8 cellular contexts compared by ENCODE assay signal in the genomic region with DNA sequence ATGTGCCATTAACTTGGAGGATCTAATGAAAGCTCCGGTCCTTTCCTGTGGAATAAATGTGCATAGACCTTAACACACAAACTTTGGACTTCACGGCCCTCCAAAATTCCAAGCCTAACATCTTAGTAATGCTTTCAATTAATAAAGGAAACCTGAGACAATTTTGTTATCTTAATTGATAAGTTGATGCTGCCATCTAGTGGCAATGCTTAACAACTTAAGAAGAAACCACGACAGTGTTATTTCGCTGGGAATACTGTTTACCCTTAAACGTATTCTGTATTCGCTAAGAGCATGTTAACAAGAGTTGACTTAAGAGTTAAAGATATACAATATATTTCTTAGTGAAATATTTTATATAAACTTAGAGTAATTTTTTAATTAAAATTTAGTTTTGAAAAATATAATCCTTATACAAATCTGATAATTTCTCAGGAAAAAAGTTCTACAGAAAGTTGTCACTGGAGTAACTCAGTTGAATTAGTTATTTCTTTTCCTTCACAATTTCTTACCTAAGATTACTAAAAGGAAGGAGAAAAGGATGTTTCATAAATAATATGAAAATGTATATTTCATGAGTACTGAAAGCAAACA. TPM values are rescaled to one million over a fixed set of nuclear protein-coding genes. Genes with fewer than 3 reads are reported as not detected.
DNase-seq lines count a peak whose midpoint lies in the region; ATAC-seq and TF ChIP-seq lines count a peak whose summit lies in the region.

No MANE protein-coding gene starts in this region.

- no peak overlapping the region for H3K27ac ChIP-seq in endodermal cell (ENCODE audit: low read depth, low read length)

- peaks cover 7% of the 10 kb centered on the region for H3K9me3 Mint-ChIP-seq in endodermal cell
- H3K9me3 Mint-ChIP-seq in neural crest cell = no peaks in the 10 kb centered on the region

- no peaks in the 10 kb centered on the region for H3K4me1 Mint-ChIP-seq in endodermal cell
- H3K4me1 Mint-ChIP-seq in neural crest cell = no peaks in the 10 kb centered on the region

- no peak overlapping the region for H3K4me3 ChIP-seq in endodermal cell (ENCODE audit: low read length)

- no peak for ATAC-seq in esophagus mucosa
- ATAC-seq in HG02981 (IDR thresholded peaks at IDR 0.05; ENCODE audit: unreplicated experiment) = no peak
- ATAC-seq in HG02571 (IDR thresholded peaks at IDR 0.05; ENCODE audit: unreplicated experiment) = no peak

- H3K27me3 Mint-ChIP-seq in endodermal cell (ENCODE audit: insufficient read depth) (no peaks in the 10 kb centered on the region), neural crest cell (ENCODE audit: low read depth) (peaks cover 8% of the 10 kb centered on the region)

- peak; percentile 85 for TF ChIP-seq CTCF in endodermal cell (conservative IDR thresholded peaks at IDR 0.05)
- TF ChIP-seq CTCF in neural crest cell (conservative IDR thresholded peaks at IDR 0.05) = peak; percentile 82

- 17 to 23% methylated on average over 1 to 5 of the region's 6 CpGs for WGBS in endodermal cell (ENCODE audit: insufficient coverage in 1 of 2, insufficient read length in 1 of 2), 2 experiments

- H3K9ac ChIP-seq in endodermal cell (ENCODE audit: extremely low read depth, low read length, poor library complexity, severe bottlenecking) = no peak overlapping the region

- H3K4me3 Mint-ChIP-seq in endodermal cell (no peak overlapping the region), neural crest cell (no peak overlapping the region)

- no peak overlapping the region for H3K27ac Mint-ChIP-seq in endodermal cell
- H3K27ac Mint-ChIP-seq in neural crest cell (ENCODE audit: unreplicated experiment) = no peak overlapping the region

- H3K27me3 ChIP-seq in endodermal cell (ENCODE audit: control insufficient read depth, insufficient read depth, low read length, poor library complexity, severe bottlenecking) = no peaks in the 10 kb centered on the region

- H3K9me3 ChIP-seq in endodermal cell (ENCODE audit: control insufficient read depth, low read length) = peaks cover 20% of the 10 kb centered on the region

- no peaks in the 10 kb centered on the region for H3K36me3 ChIP-seq in endodermal cell (ENCODE audit: control insufficient read depth, insufficient read depth, low read length)

- H3K36me3 Mint-ChIP-seq in endodermal cell (ENCODE audit: low read depth) = no peaks in the 10 kb centered on the region
- no peaks in the 10 kb centered on the region for H3K36me3 Mint-ChIP-seq in neural crest cell (ENCODE audit: low read depth)

- DNase-seq in ELR (ENCODE audit: low read depth) = peak; percentile 64
- DNase-seq in HS-5 (ENCODE audit: low read depth) = peak; percentile 22
- peak; percentile 3 for DNase-seq in OCI-M2 (lab: John Stamatoyannopoulos, UW; ENCODE audit: unreplicated experiment)
- DNase-seq in endodermal cell = no peak
- peak; percentile 25 for DNase-seq in neural crest cell (ENCODE audit: low read depth, low spot score)

- H3K4me1 ChIP-seq in endodermal cell (ENCODE audit: control insufficient read depth, insufficient read depth, low read length) = no peaks in the 10 kb centered on the region

RNA-seq across cellular contexts. Expression of gene OR9G4, which starts 35.0 kb away (rescaled TPM):
- total RNA-seq in endodermal cell (not detected), neural crest cell (not detected in 2 replicates), esophagus mucosa (not detected)
- polyA plus RNA-seq in endodermal cell (2013, experiment 1 of 2) = not detected
- not detected for polyA plus RNA-seq in endodermal cell (2013, experiment 2 of 2)
